Comparison of ENCODE assay signal across 28 cellular contexts in the genomic region with DNA sequence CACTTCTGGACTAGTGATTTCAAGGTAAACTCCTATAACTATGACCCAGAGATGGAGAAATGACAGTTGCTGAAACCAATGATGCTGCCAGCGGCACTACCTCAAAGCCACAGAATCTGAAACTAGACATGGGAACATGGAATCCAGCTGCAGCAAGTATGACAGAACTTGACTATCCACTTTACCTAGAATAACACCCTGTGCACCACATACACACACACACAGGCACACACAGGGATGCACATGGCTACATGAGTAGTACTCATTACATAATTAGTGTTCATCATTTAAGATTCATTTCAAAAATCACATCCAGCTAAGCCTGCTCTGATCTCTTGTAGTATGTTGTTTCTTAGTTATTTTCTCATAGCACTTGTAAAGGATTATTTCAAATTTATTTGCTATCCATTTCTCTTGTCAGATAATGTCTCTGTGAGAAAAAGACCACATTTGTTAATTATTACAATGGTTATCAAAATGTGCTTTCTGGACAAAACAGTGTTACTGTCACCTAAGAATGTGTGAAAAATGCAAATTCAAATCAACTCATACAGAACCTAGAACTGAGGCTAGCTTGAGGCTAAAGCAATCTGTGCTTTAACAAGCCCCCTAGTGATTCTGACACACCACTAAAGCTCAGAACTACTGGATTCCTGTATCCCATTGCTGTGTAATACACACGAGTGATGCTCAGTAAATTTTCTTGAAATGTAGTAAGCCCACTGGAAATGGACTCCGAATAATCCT.
"Had no signal": no experiment of that assay in that cellular context is flagged by ENCODE, and none has a peak within 500 bp of the region (broad histone marks: within the 10 kb centered on the region; RNA-seq: fewer than 3 reads in every experiment).

No MANE protein-coding gene starts in this region.

- ATAC-seq: activated CD8-positive, alpha-beta memory T cell treated with anti-CD3 and anti-CD28 coated beads, Interleukin-2, amount 10 ng/mL, durations not matched to agents 7 days and 5 days; body of pancreas; Panc1; Right ventricle myocardium inferior; T-cell had no signal

- H3K9me3 ChIP-seq: ascending aorta, body of pancreas had no signal

- H3K36me3 ChIP-seq: ascending aorta had no signal

- H3K27me3 ChIP-seq: ascending aorta, body of pancreas had no signal

- DNase-seq: activated B cell treated with CpG ODN at 0.5 μM for 24 hours; activated CD4-positive, alpha-beta T cell treated with anti-CD3 and anti-CD28 coated beads for 1 hour; activated CD4-positive, alpha-beta T cell treated with anti-CD3 and anti-CD28 coated beads, Interleukin-2, amount 10 ng/mL, durations not matched to agents 24 days and 14 days; activated CD4-positive, alpha-beta T cell treated with anti-CD3 and anti-CD28 coated beads, Interleukin-2, amount 50 U/mL, for 48 hours; activated CD8-positive, alpha-beta memory T cell treated with anti-CD3 and anti-CD28 coated beads, Interleukin-2, amount 10 ng/mL, durations not matched to agents 7 days and 5 days; activated effector memory CD4-positive, alpha-beta T cell treated with Interleukin-2 at 50 U/mL for 16 hours; activated naive CD4-positive, alpha-beta T cell; activated T-cell treated with anti-CD3 and anti-CD28 coated beads, Interleukin-2, amount 50 U/mL, for 24 hours; body of pancreas; central memory CD4-positive, alpha-beta T cell; MV-4-11; NCI-H1092 treated with DMSO at 0.1 percent for 48 hours; NCI-H1417 treated with DMSO at 0.1 percent for 48 hours; NCI-H1694; NCI-H2029; NCI-H345; NCI-H510A; NCI-H69; NK-92 treated with Interleukin-12 subunit alpha and Interleukin-12 subunit beta, amount 100 ng/mL, for 24 hours; OCI-M1; RPMI8226; T-cell; T-helper 2 cell; T1000 had no signal

- H3K4me3 ChIP-seq: ascending aorta, body of pancreas, SK-N-MC had no signal
